In genomic region chr12:118307069-118307954, GRCh38 we compare ENCODE assay signal across 9 cellular contexts.
DNase-seq lines count a peak whose midpoint lies in the region; ATAC-seq and TF ChIP-seq lines count a peak whose summit lies in the region.
"Had no signal": no experiment of that assay in that cellular context is flagged by ENCODE, and none has a peak within 500 bp of the region (broad histone marks: within the 10 kb centered on the region; RNA-seq: fewer than 3 reads in every experiment).

No MANE protein-coding gene starts in this region.

- peaks cover 3% of the 10 kb centered on the region for H3K4me1 ChIP-seq in testis

- TF ChIP-seq CTCF in fibroblast of pulmonary artery (IDR thresholded peaks at IDR 0.05; ENCODE audit: low read length, missing control alignments) (no peak), testis (IDR thresholded peaks at IDR 0.05) (no peak)

- no peaks in the 10 kb centered on the region for H3K9me3 ChIP-seq in testis

- ATAC-seq in HG03342 (IDR thresholded peaks at IDR 0.05; ENCODE audit: unreplicated experiment) (peak; percentile 45), HG03439 (IDR thresholded peaks at IDR 0.05; ENCODE audit: unreplicated experiment) (no peak)

- intact Hi-C loops in testis (cut with DNase I; ENCODE audit: low total_unique reads) = no loop called here

- H3K4me3 ChIP-seq in fibroblast of pulmonary artery (replicated peaks; ENCODE audit: low read depth, low read length) (peak overlapping the region; percentile 53), testis (no peak overlapping the region)
- H3K4me3 ChIP-seq: cardiac muscle cell had no signal

- WGBS in testis, 2 donors = 51 to 59% methylated on average over 8 of the region's 8 CpGs

- TF ChIP-seq POLR2A in GM18951 (IDR thresholded peaks at IDR 0.05; ENCODE audit: extremely low read depth, insufficient read depth, insufficient read length) (peak; percentile 34), testis (IDR thresholded peaks at IDR 0.05) (no peak)

- no peak overlapping the region for H3K27ac ChIP-seq in testis
- H3K27ac ChIP-seq: cardiac muscle cell had no signal

- no peaks in the 10 kb centered on the region for H3K36me3 ChIP-seq in testis (ENCODE audit: low read depth, missing control alignments)
- H3K36me3 ChIP-seq: cardiac muscle cell had no signal

- no peaks in the 10 kb centered on the region for H3K27me3 ChIP-seq in testis
- H3K27me3 ChIP-seq: cardiac muscle cell had no signal

- in situ Hi-C loops in GM18951 (cut with MboI; ENCODE audit: low sequenced_read_pairs, unreplicated experiment) = no loop called here

- DNase-seq in activated CD4-positive, alpha-beta T cell treated with anti-CD3 and anti-CD28 coated beads, Interleukin-2, amount 50 U/mL, for 24 hours (ENCODE audit: low read depth in 1 of 2, low spot score in 1 of 2) = peak; percentile 13 to 25
- DNase-seq in fibroblast of pulmonary artery (ENCODE audit: low read depth) = peak; percentile 89
- peak; percentile 17 to 20 for DNase-seq in stimulated activated CD4-positive, alpha-beta T cell treated with anti-CD3 and anti-CD28 coated beads, Interleukin-1b, Interleukin-23, amount 100 ng/mL, for 4 hours (ENCODE audit: low read depth in 2 of 2)
- DNase-seq in germinal center (ENCODE audit: low spot score) = no peak
- no peak for DNase-seq in testis

Comparison
In these comparisons a context has a peak if more than half of its experiments do, and no peak if none do; other contexts are left out.
1. DNase-seq: peak in activated CD4-positive, alpha-beta T cell treated with anti-CD3 and anti-CD28 coated beads, Interleukin-2, amount 50 U/mL, for 24 hours (2 of 2), fibroblast of pulmonary artery (single experiment) and stimulated activated CD4-positive, alpha-beta T cell treated with anti-CD3 and anti-CD28 coated beads, Interleukin-1b, Interleukin-23, amount 100 ng/mL, for 4 hours (2 of 2); none in germinal center (single experiment) and testis (single experiment).